Comparison of ENCODE assay signal across 9 cellular contexts in the genomic region with DNA sequence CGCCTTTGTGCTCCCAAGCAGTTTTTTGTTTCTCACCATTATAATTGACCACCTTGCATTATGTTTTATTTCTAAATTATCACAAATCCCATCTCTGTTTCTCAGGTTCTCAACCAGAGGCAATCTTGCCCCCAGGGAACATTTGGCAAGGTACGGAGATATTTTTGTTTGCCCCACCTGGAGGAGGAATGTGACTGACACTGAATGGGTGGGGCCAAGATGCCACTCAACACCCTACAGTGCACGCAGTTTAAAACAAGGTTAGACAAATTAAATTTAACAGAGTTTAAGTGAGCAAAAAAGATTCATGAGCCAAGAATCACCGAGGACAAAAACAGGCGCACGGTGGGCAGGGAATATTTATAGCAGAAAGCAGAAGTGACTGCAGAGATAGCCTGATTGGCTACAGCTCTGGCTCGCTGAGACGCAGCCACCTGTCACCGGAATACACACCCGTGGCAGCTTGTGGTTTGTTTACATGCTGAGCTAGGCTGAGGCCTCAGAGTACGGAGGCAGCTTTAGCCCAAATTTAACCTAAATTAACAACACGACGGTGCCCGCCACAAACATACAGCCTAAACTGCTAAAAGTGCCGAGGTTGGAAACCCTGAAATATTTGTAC.
DNase-seq lines count a peak whose midpoint lies in the region; ATAC-seq, FAIRE-seq and TF ChIP-seq lines count a peak whose summit lies in the region.
"Had no signal": no experiment of that assay in that cellular context is flagged by ENCODE, and none has a peak within 500 bp of the region (broad histone marks: within the 10 kb centered on the region; RNA-seq: fewer than 3 reads in every experiment).

No MANE protein-coding gene starts in this region.

- H3K23ac ChIP-seq in H9 (ENCODE audit: insufficient read length, low read depth, low read length) (no peak overlapping the region), H1 (ENCODE audit: insufficient read length) (no peak overlapping the region)

- peak; percentile 98 for ATAC-seq in GM18511 (IDR thresholded peaks at IDR 0.05; ENCODE audit: unreplicated experiment)
- ATAC-seq in activated B cell treated with CpG ODN at 0.5 μM for 24 hours (ENCODE audit: low read depth): peak; percentile 95

- H2AFZ ChIP-seq in H9 (ENCODE audit: low read length) (no peak overlapping the region), H1 (ENCODE audit: low read length) (no peak overlapping the region)

- H3K4me3 Mint-ChIP-seq in H9 (0 out of 5 replicates have a peak overlapping the region, but pooled peaks of 1 of the 2 experiments have one; percentile 9), activated B cell treated with CpG ODN at 0.5 μM for 24 hours (peak overlapping the region; percentile 81), Calu3 (ENCODE audit: low read depth, unreplicated experiment) (no peak overlapping the region), CD14-positive monocyte (no peak overlapping the region)

- POLR2A ChIA-PET in activated B cell treated with CpG ODN at 0.5 μM for 24 hours (lab: Charles Lee) (no interaction called here), H1 (lab: Charles Lee; ENCODE audit: partially characterized antibody) (interaction anchor here (1.3 kb wide), 1 partner anchor 13 kb away, joined by 3 read pairs; no protein-coding TSS in a partner anchor)

- TF ChIP-seq EP300 in H1 (IDR thresholded peaks at IDR 0.05; ENCODE audit: borderline replicate concordance in 1 of 2, low read depth in 2 of 2, low read length in 2 of 2) (no peak), tibial nerve (IDR thresholded peaks at IDR 0.05) (no peak)

- no peak overlapping the region; a peak in 1 of 7 replicates for H3K27ac Mint-ChIP-seq in H9
- peak overlapping the region; percentile 87 for H3K27ac Mint-ChIP-seq in activated B cell treated with CpG ODN at 0.5 μM for 24 hours
- no peak overlapping the region for H3K27ac Mint-ChIP-seq in Calu3 (ENCODE audit: unreplicated experiment)
- peak overlapping the region in 1 of 7 donors; percentile 82 for H3K27ac Mint-ChIP-seq in CD14-positive monocyte

- H3K4me3 ChIP-seq in NB4 (ENCODE audit: low read depth, low read length): no peak overlapping the region
- no peak overlapping the region for H3K4me3 ChIP-seq in H1 (ENCODE audit: extremely low read depth in 1 of 4, insufficient read depth in 2 of 4, low read depth in 3 of 4, low read length in 4 of 4)
- no peak overlapping the region for H3K4me3 ChIP-seq in tibial nerve

- H3K27ac ChIP-seq in H9 (ENCODE audit: insufficient read length, low read depth, low read length) (no peak overlapping the region), H1 (ENCODE audit: low read depth, low read length) (no peak overlapping the region), tibial nerve (peak overlapping the region in 3 of 4 donors; percentile 17 to 84 (median 25))

- H3K4me1 Mint-ChIP-seq in H9 (peaks cover 19 to 21% of the 10 kb centered on the region in 2 experiments), activated B cell treated with CpG ODN at 0.5 μM for 24 hours (peaks cover 56% of the 10 kb centered on the region), Calu3 (ENCODE audit: low read depth, unreplicated experiment) (no peaks in the 10 kb centered on the region), CD14-positive monocyte (no peaks in the 10 kb centered on the region)

- CTCF ChIA-PET in activated B cell treated with CpG ODN at 0.5 μM for 24 hours (lab: Charles Lee) (no interaction called here), H1 (lab: Charles Lee; ENCODE audit: partially characterized antibody) (interaction anchor here (1.0 to 1.8 kb wide), 3 partner anchors 10 to 32 kb away, joined by 3 to 5 read pairs (median 4); no protein-coding TSS in a partner anchor), Calu3 (lab: Charles Lee) (no interaction called here)

- H2BK12ac ChIP-seq in H9 (ENCODE audit: insufficient read length, low read depth, low read length) (no peak overlapping the region), H1 (ENCODE audit: low read depth, low read length) (no peak overlapping the region)

- H3K9me3 Mint-ChIP-seq in H9 (no peaks in the 10 kb centered on the region), activated B cell treated with CpG ODN at 0.5 μM for 24 hours (no peaks in the 10 kb centered on the region), Calu3 (ENCODE audit: low read depth, unreplicated experiment) (peaks cover 12% of the 10 kb centered on the region), CD14-positive monocyte (peaks cover 0 to 3% (median 0%) of the 10 kb centered on the region in 7 donors)

- H3K4me2 ChIP-seq in H9 (ENCODE audit: insufficient read depth, insufficient read length, low read length): no peak overlapping the region
- no peak overlapping the region for H3K4me2 ChIP-seq in H1 (ENCODE audit: insufficient read depth in 1 of 2, low read depth in 2 of 2, low read length in 2 of 2)

- no peak for FAIRE-seq in H1 (lab: Jason Lieb, UNC)
- FAIRE-seq: frontal cortex had no signal

- TF ChIP-seq POLR2A in NB4 (IDR thresholded peaks at IDR 0.05; ENCODE audit: extremely low read depth, insufficient read length): no peak
- no peak for TF ChIP-seq POLR2A in H1 (IDR thresholded peaks at IDR 0.05; ENCODE audit: control extremely low read depth in 1 of 2, low read depth in 2 of 2, low read length in 2 of 2)
- no peak for TF ChIP-seq POLR2A in tibial nerve (IDR thresholded peaks at IDR 0.05)

- H3K4me1 ChIP-seq in H9 (ENCODE audit: insufficient read depth, low read length) (no peaks in the 10 kb centered on the region), H1 (replicated peaks in 1 of 4; ENCODE audit: control insufficient read depth in 3 of 4, insufficient read depth in 4 of 4, low read length in 3 of 4) (peaks cover 0 to 5% (median 2%) of the 10 kb centered on the region in 4 experiments; a peak in 2 of 7 replicates), tibial nerve (peaks cover 0 to 20% (median 0%) of the 10 kb centered on the region in 4 donors)

- BruUV-seq in Calu3 (replicated peaks; lab: Mats Ljungman, UMichigan): no TSS peak

- no peak overlapping the region for H3K18ac ChIP-seq in H9 (ENCODE audit: insufficient read length, low read depth, low read length)
- no peak overlapping the region for H3K18ac ChIP-seq in H1 (ENCODE audit: extremely low read depth, low read length)

- no peak overlapping the region for H2AK5ac ChIP-seq in H9 (ENCODE audit: insufficient read length, low read length)
- no peak overlapping the region for H2AK5ac ChIP-seq in H1 (ENCODE audit: low read depth, low read length)

- H3K36me3 Mint-ChIP-seq in H9 (ENCODE audit: insufficient read depth in 1 of 3, low read depth in 3 of 3): no peaks in the 10 kb centered on the region
- no peaks in the 10 kb centered on the region for H3K36me3 Mint-ChIP-seq in activated B cell treated with CpG ODN at 0.5 μM for 24 hours (ENCODE audit: low read depth)
- H3K36me3 Mint-ChIP-seq in Calu3 (ENCODE audit: insufficient read depth, unreplicated experiment): no peaks in the 10 kb centered on the region
- H3K36me3 Mint-ChIP-seq in CD14-positive monocyte: no peaks in the 10 kb centered on the region

- H4K20me1 ChIP-seq in H9 (ENCODE audit: control insufficient read depth, insufficient read depth, insufficient read length): no peaks in the 10 kb centered on the region
- peaks cover 0 to 2% of the 10 kb centered on the region in 2 experiments for H4K20me1 ChIP-seq in H1 (replicated peaks in 1 of 2; ENCODE audit: control insufficient read depth in 1 of 2, insufficient read depth in 2 of 2, low read length in 2 of 2)

- H3K4ac ChIP-seq in H9 (ENCODE audit: low read depth, low read length) (no peak overlapping the region), H1 (replicated peaks; ENCODE audit: insufficient read length, low read depth, low read length) (no peak overlapping the region)

- H3K23me2 ChIP-seq in H9 (ENCODE audit: insufficient read length, low read depth, low read length, poor library complexity, severe bottlenecking) (no peaks in the 10 kb centered on the region), H1 (ENCODE audit: low read depth, low read length) (no peaks in the 10 kb centered on the region)

- TF ChIP-seq CTCF in H9 (conservative IDR thresholded peaks at IDR 0.05) (no peak), NB4 (IDR thresholded peaks at IDR 0.05; ENCODE audit: low read depth, low read length) (no peak), activated B cell treated with CpG ODN at 0.5 μM for 24 hours (IDR thresholded peaks at IDR 0.05) (no peak), H1 (IDR thresholded peaks at IDR 0.05; ENCODE audit: control extremely low read depth in 1 of 3, insufficient read depth in 1 of 3, low read depth in 1 of 3, low read length in 3 of 3) (no peak), tibial nerve (IDR thresholded peaks at IDR 0.05) (no peak), Calu3 (IDR thresholded peaks at IDR 0.05; ENCODE audit: unreplicated experiment) (no peak), CD14-positive monocyte (IDR thresholded peaks at IDR 0.05) (no peak)

- H3K9ac ChIP-seq in H9 (ENCODE audit: extremely low read depth, insufficient read length, low read length): no peak overlapping the region
- H3K9ac ChIP-seq in H1 (replicated peaks in 1 of 4; ENCODE audit: extremely low read depth in 1 of 4, low read depth in 3 of 4, low read length in 3 of 4): no peak overlapping the region

- H2BK20ac ChIP-seq in H9 (ENCODE audit: low read depth, low read length, poor library complexity, severe bottlenecking): no peak overlapping the region
- H2BK20ac ChIP-seq in H1 (ENCODE audit: low read length): no peak overlapping the region

- no peaks in the 10 kb centered on the region for H3K27me3 ChIP-seq in H9 (ENCODE audit: insufficient read depth, low read length)
- no peaks in the 10 kb centered on the region for H3K27me3 ChIP-seq in H1 (replicated peaks in 1 of 4; ENCODE audit: control insufficient read depth in 3 of 4, extremely low read depth in 1 of 4, insufficient read depth in 3 of 4, low read length in 3 of 4)
- H3K27me3 ChIP-seq in tibial nerve: no peaks in the 10 kb centered on the region

- TF ChIP-seq RAD21 in H1 (IDR thresholded peaks at IDR 0.05 in 1 of 2, conservative IDR thresholded peaks at IDR 0.05 in 1 of 2; ENCODE audit: low read depth in 2 of 2, low read length in 2 of 2): no peak

- WGBS in H9 (ENCODE audit: extremely low coverage, insufficient read length, low lambda C conversion rate): no CpG with 5 or more reads among the region's 15 CpGs
- WGBS in H1 (ENCODE audit: extremely low coverage in 1 of 2, insufficient coverage in 1 of 2, insufficient read length in 1 of 2, insufficient replicate concordance in 2 of 2, low coverage in 1 of 2, low lambda C conversion rate in 2 of 2, missing lambda C conversion rate in 1 of 2), 2 experiments: 85% methylated on average over 15 of the region's 15 CpGs; no CpG with 5 or more reads in 1 of the 2 experiments
- 51 to 62% methylated on average over 15 of the region's 15 CpGs for WGBS in tibial nerve, 2 donors

- H2BK5ac ChIP-seq in H9 (ENCODE audit: insufficient read length, low read length): no peak overlapping the region
- H2BK5ac ChIP-seq in H1 (ENCODE audit: low read depth, low read length): no peak overlapping the region

- H3K36me3 ChIP-seq in H1 (ENCODE audit: control insufficient read depth in 2 of 4, insufficient read depth in 4 of 4, low read length in 3 of 4) (no peaks in the 10 kb centered on the region), tibial nerve (no peaks in the 10 kb centered on the region)

- no peak overlapping the region for H3T11ph ChIP-seq in H9 (ENCODE audit: low read length)

- H3K9me3 ChIP-seq in H9 (ENCODE audit: control insufficient read depth, low read depth, low read length) (no peaks in the 10 kb centered on the region), H1 (ENCODE audit: insufficient read depth in 2 of 2, low read depth in 1 of 2, low read length in 1 of 2) (no peaks in the 10 kb centered on the region), tibial nerve (no peaks in the 10 kb centered on the region)

- H4K91ac ChIP-seq in H9 (ENCODE audit: insufficient read length, low read depth, low read length) (no peak overlapping the region), H1 (replicated peaks; ENCODE audit: insufficient read length, low read length) (no peak overlapping the region)

- H3K56ac ChIP-seq in H9 (ENCODE audit: insufficient read length, low read depth, low read length): no peak overlapping the region
- H3K56ac ChIP-seq in H1 (replicated peaks; ENCODE audit: insufficient read length, low read depth, low read length): no peak overlapping the region

- H2BK15ac ChIP-seq in H9 (ENCODE audit: low read depth, low read length) (no peak overlapping the region), H1 (ENCODE audit: low read length) (no peak overlapping the region)

- intact Hi-C loops in activated B cell treated with CpG ODN at 0.5 μM for 24 hours (cut with micrococcal nuclease) (loop anchor here (1.0 to 2.0 kb wide), 2 partner anchors 8 to 239 kb away; partner anchors contain the start of gene TMEM18), Calu3 (cut with micrococcal nuclease; ENCODE audit: unreplicated experiment) (no loop called here), CD14-positive monocyte (cut with micrococcal nuclease) (no loop called here)

- peak; percentile 24 for DNase-seq in H9
- peak; percentile 73 for DNase-seq in NB4 (ENCODE audit: low read depth)
- no peak for DNase-seq in activated B cell treated with CpG ODN at 0.5 μM for 24 hours
- DNase-seq in H1 (ENCODE audit: low read depth in 1 of 2, low spot score in 2 of 2): peak in 1 of 2 experiments; percentile 41
- no peak for DNase-seq in tibial nerve (ENCODE audit: low spot score in 2 of 2)
- no peak for DNase-seq in Calu3
- DNase-seq in CD14-positive monocyte (ENCODE audit: low spot score): no peak

- H4K8ac ChIP-seq in H9 (replicated peaks; ENCODE audit: insufficient read length, low read depth, low read length) (no peak overlapping the region), H1 (ENCODE audit: extremely low read depth, insufficient read depth, low read length) (peak overlapping the region; percentile 1; the same call in 1 of the 2 replicates)

- H4K5ac ChIP-seq in H9 (ENCODE audit: insufficient read length, low read depth, low read length) (no peak overlapping the region), H1 (ENCODE audit: insufficient read length, low read depth, low read length) (no peak overlapping the region)

- H2BK120ac ChIP-seq in H9 (ENCODE audit: low read depth, low read length, poor library complexity, severe bottlenecking): no peak overlapping the region
- H2BK120ac ChIP-seq in H1 (replicated peaks; ENCODE audit: low read depth, low read length): no peak overlapping the region

- no peaks in the 10 kb centered on the region for H3K79me2 ChIP-seq in H9 (ENCODE audit: insufficient read depth, low read length)
- H3K79me2 ChIP-seq in H1 (ENCODE audit: control insufficient read depth in 1 of 2, insufficient read depth in 2 of 2, low read length in 2 of 2): no peaks in the 10 kb centered on the region

- H3K79me1 ChIP-seq in H9 (ENCODE audit: insufficient read depth, low read depth, low read length, poor library complexity, severe bottlenecking) (no peaks in the 10 kb centered on the region), H1 (ENCODE audit: low read depth, low read length) (no peaks in the 10 kb centered on the region)

- peaks cover 5% of the 10 kb centered on the region for H3K27me3 Mint-ChIP-seq in H9 (ENCODE audit: low read depth)
- H3K27me3 Mint-ChIP-seq in activated B cell treated with CpG ODN at 0.5 μM for 24 hours: no peaks in the 10 kb centered on the region
- no peaks in the 10 kb centered on the region for H3K27me3 Mint-ChIP-seq in Calu3 (ENCODE audit: unreplicated experiment)
- peaks cover 1 to 4% (median 3%) of the 10 kb centered on the region in 3 donors for H3K27me3 Mint-ChIP-seq in CD14-positive monocyte (ENCODE audit: low read depth in 3 of 3)

- H3K14ac ChIP-seq in H9 (ENCODE audit: insufficient read depth, low read length) (no peak overlapping the region), H1 (ENCODE audit: insufficient read length) (no peak overlapping the region)

Comparison
In these comparisons a context has a peak if more than half of its experiments do, and no peak if none do; other contexts are left out.
1. DNase-seq: peak in H9 (single experiment) and NB4 (single experiment); none in activated B cell treated with CpG ODN at 0.5 μM for 24 hours (single experiment), tibial nerve (0 of 2), Calu3 (single experiment) and CD14-positive monocyte (single experiment).
2. H3K27ac ChIP-seq: peak in tibial nerve (3 of 4); none in H9 (single experiment) and H1 (single experiment).